Comparison of ENCODE assay signal across 2 cellular contexts in genomic region chr15:41640985-41641384, GRCh38.
TF ChIP-seq lines count a peak whose summit lies in the region.

No MANE protein-coding gene starts in this region.

TF ChIP-seq in HEK293, 187 proteins besides CTCF, POLR2A, EP300 and RAD21:
- TF ChIP-seq ZNF146 (tag by site-specific recombination; IDR thresholded peaks at IDR 0.05) (0 out of 2 replicates have a peak, but pooled peaks have one; percentile 54), INSM2 (tag by site-specific recombination; IDR thresholded peaks at IDR 0.05) (no peak)
TF ChIP-seq in HEK293: peak in this region for 1.

TF ChIP-seq in K562, 482 proteins besides CTCF, POLR2A, EP300 and RAD21:
- TF ChIP-seq ZNF316 (IDR thresholded peaks at IDR 0.05) = peak; percentile 56
- TF ChIP-seq SMARCE1 (IDR thresholded peaks at IDR 0.05) = no peak
TF ChIP-seq in K562: peak in this region for 1.
